ENCODE assay signal across 1 cellular context in the genomic region with DNA sequence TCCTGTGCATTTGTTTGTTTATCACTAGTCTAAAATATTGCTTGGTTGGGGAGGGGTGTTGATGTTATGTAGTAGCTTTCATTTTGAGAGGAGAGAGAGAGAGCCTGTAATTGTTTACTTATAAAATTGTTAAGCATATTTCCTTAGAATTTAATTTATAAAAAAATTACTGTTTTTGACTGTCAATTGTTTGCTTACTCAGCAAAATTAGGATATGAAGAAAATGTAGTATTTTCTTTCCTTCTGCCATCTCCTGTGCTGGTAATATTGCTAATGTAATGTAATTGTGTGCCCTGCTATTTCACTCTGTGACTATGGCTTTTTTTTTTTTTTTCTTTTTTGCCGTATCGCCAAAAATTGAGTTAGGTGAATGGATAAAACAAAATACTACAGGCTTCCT.
TF ChIP-seq lines count a peak whose summit lies in the region.

No MANE protein-coding gene starts in this region.

TF ChIP-seq in H1, 55 proteins besides CTCF, POLR2A, EP300 and RAD21:
- no peak for TF ChIP-seq CTBP2 (IDR thresholded peaks at IDR 0.05; ENCODE audit: borderline replicate concordance, insufficient read depth, insufficient read length, low read length)
- TF ChIP-seq MAFK (IDR thresholded peaks at IDR 0.05; ENCODE audit: low read depth, low read length): peak; percentile 96
- no peak for TF ChIP-seq SIRT6 (IDR thresholded peaks at IDR 0.05; ENCODE audit: low read length)
TF ChIP-seq in H1: peak in this region for 1.
